In the genomic region with DNA sequence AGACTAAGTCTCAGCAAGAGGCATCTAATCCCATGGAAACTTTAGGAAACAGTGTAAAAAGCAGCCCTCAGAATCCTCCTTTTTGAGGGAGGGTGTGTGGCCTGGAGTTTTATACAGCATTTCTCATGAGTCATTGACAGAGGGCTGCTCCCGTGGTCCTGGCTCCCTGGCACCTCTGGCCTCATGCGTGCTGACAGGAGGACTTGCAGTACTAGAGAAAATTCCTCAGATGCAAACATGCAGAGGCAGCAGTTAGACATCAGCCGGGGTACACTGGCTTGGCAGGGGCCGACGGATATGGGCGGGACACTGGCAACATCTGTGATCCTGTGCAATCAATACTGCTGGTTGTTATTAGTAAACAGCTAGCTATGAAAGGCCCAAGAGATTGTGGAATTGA, we compare ENCODE assay signal across 16 cellular contexts.
DNase-seq lines count a peak whose midpoint lies in the region; ATAC-seq and TF ChIP-seq lines count a peak whose summit lies in the region.
"Had no signal": no experiment of that assay in that cellular context is flagged by ENCODE, and none has a peak within 500 bp of the region (broad histone marks: within the 10 kb centered on the region; RNA-seq: fewer than 3 reads in every experiment).

No MANE protein-coding gene starts in this region.

- H3K36me3 ChIP-seq in heart left ventricle, result no peaks in the 10 kb centered on the region
- H3K36me3 ChIP-seq in osteoblast (ENCODE audit: insufficient read depth, low read length), result no peaks in the 10 kb centered on the region
- no peaks in the 10 kb centered on the region for H3K36me3 ChIP-seq in BE2C

- CTCF ChIA-PET in WTC11 (lab: Charles Lee), result no interaction called here

- peak; percentile 52 for ATAC-seq in WTC11
- peak; percentile 45 to 71 (median 60) for ATAC-seq in heart left ventricle
- ATAC-seq: naive thymus-derived CD8-positive, alpha-beta T cell had no signal

- no peaks in the 10 kb centered on the region for H3K27me3 Mint-ChIP-seq in WTC11 (ENCODE audit: low read depth)
- H3K27me3 Mint-ChIP-seq: activated CD4-positive, alpha-beta memory T cell treated with anti-CD3 and anti-CD28 coated beads, Interleukin-2, amount 10 ng/mL, durations not matched to agents 7 days and 5 days; CD4-positive, alpha-beta T cell had no signal

- no peak for TF ChIP-seq POLR2A in heart left ventricle (IDR thresholded peaks at IDR 0.05)

- H3K36me3 Mint-ChIP-seq in WTC11, result no peaks in the 10 kb centered on the region
- H3K36me3 Mint-ChIP-seq: naive thymus-derived CD8-positive, alpha-beta T cell had no signal

- 0 out of 2 replicates have a peak, but pooled peaks cover 7% of the 10 kb centered on the region for H3K4me1 Mint-ChIP-seq in WTC11
- H3K4me1 Mint-ChIP-seq: activated CD4-positive, alpha-beta memory T cell treated with anti-CD3 and anti-CD28 coated beads, Interleukin-2, amount 10 ng/mL, durations not matched to agents 7 days and 5 days; naive thymus-derived CD8-positive, alpha-beta T cell had no signal

- no peak overlapping the region for H3K4me2 ChIP-seq in osteoblast (ENCODE audit: insufficient read depth, low read length)

- intact Hi-C loops in heart left ventricle (cut with DNase I), result no loop called here

- H3K27ac ChIP-seq in heart left ventricle (no peak overlapping the region), osteoblast (ENCODE audit: low read depth, low read length) (no peak overlapping the region)

- no peak overlapping the region for H3K4me3 ChIP-seq in heart left ventricle
- no peak overlapping the region for H3K4me3 ChIP-seq in osteoblast (ENCODE audit: insufficient read depth, low read length)
- no peak overlapping the region for H3K4me3 ChIP-seq in BE2C (ENCODE audit: low read depth, low read length)

- peaks cover 0 to 7% (median 0%) of the 10 kb centered on the region in 12 donors for H3K4me1 ChIP-seq in heart left ventricle
- H3K4me1 ChIP-seq in osteoblast (ENCODE audit: insufficient read depth, low read length), result no peaks in the 10 kb centered on the region
- no peaks in the 10 kb centered on the region for H3K4me1 ChIP-seq in BE2C

- H3K27me3 ChIP-seq in heart left ventricle (no peaks in the 10 kb centered on the region), osteoblast (ENCODE audit: insufficient read depth, low read length) (no peaks in the 10 kb centered on the region), BE2C (no peaks in the 10 kb centered on the region)

- H3K4me3 Mint-ChIP-seq in WTC11, result no peak overlapping the region
- H3K4me3 Mint-ChIP-seq: activated CD4-positive, alpha-beta memory T cell treated with anti-CD3 and anti-CD28 coated beads, Interleukin-2, amount 10 ng/mL, durations not matched to agents 7 days and 5 days; activated naive CD4-positive, alpha-beta T cell treated with anti-CD3 and anti-CD28 coated beads for 36 hours; CD4-positive, alpha-beta T cell; naive thymus-derived CD8-positive, alpha-beta T cell; T-helper 2 cell treated with Interferon-gamma antibody and Interleukin-4, amounts not matched to agents 5 μg/mL and 100 μg/mL, for 36 hours had no signal

- H3K9me3 ChIP-seq in heart left ventricle (no peaks in the 10 kb centered on the region), osteoblast (ENCODE audit: low read depth, low read length) (no peaks in the 10 kb centered on the region), BE2C (no peaks in the 10 kb centered on the region)

- 26 to 31% (median 28%) methylated on average over 6 of the region's 6 CpGs for WGBS in heart left ventricle, 4 donors

- no peak overlapping the region for H2AFZ ChIP-seq in osteoblast (ENCODE audit: low read length)

- TF ChIP-seq CTCF in WTC11 (IDR thresholded peaks at IDR 0.05), result no peak
- no peak for TF ChIP-seq CTCF in heart left ventricle (IDR thresholded peaks at IDR 0.05)
- TF ChIP-seq CTCF in osteoblast (IDR thresholded peaks at IDR 0.05; ENCODE audit: extremely low read depth, low read depth, low read length), result no peak
- TF ChIP-seq CTCF in BE2C (IDR thresholded peaks at IDR 0.05; ENCODE audit: low read depth, low read length), result no peak

- DNase-seq in GM03348 (ENCODE audit: low spot score) (peak; percentile 6), WTC11 (ENCODE audit: low spot score) (peak; percentile 11), heart left ventricle (peak in 3 of 5 donors; percentile 30 to 66 (median 51)), osteoblast (ENCODE audit: insufficient read length, low spot score, missing footprints) (peak; percentile 32), DMS 273 treated with DMSO at 0.1 percent for 48 hours (lab: John Stamatoyannopoulos, UW) (no peak), BE2C (no peak), NCI-H1092 treated with DMSO at 0.1 percent for 48 hours (lab: John Stamatoyannopoulos, UW) (no peak), amniotic stem cell (lab: John Stamatoyannopoulos, UW) (no peak)
- DNase-seq: activated CD4-positive, alpha-beta memory T cell treated with anti-CD3 and anti-CD28 coated beads, Interleukin-2, amount 10 ng/mL, durations not matched to agents 7 days and 5 days; activated naive CD4-positive, alpha-beta T cell treated with anti-CD3 and anti-CD28 coated beads for 36 hours; CD4-positive, alpha-beta T cell; effector CD8-positive, alpha-beta T cell; hypothalamus; naive thymus-derived CD8-positive, alpha-beta T cell; NCI-H187 had no signal

- H3K9me3 Mint-ChIP-seq in WTC11, result no peaks in the 10 kb centered on the region
- H3K9me3 Mint-ChIP-seq: activated CD4-positive, alpha-beta memory T cell treated with anti-CD3 and anti-CD28 coated beads, Interleukin-2, amount 10 ng/mL, durations not matched to agents 7 days and 5 days; activated naive CD4-positive, alpha-beta T cell treated with anti-CD3 and anti-CD28 coated beads for 36 hours; CD4-positive, alpha-beta T cell; naive thymus-derived CD8-positive, alpha-beta T cell; T-helper 2 cell treated with Interferon-gamma antibody and Interleukin-4, amounts not matched to agents 5 μg/mL and 100 μg/mL, for 36 hours had no signal

- POLR2A ChIA-PET in WTC11 (lab: Charles Lee), result no interaction called here

- no peak overlapping the region for H3K27ac Mint-ChIP-seq in WTC11
- H3K27ac Mint-ChIP-seq: activated CD4-positive, alpha-beta memory T cell treated with anti-CD3 and anti-CD28 coated beads, Interleukin-2, amount 10 ng/mL, durations not matched to agents 7 days and 5 days; activated naive CD4-positive, alpha-beta T cell treated with anti-CD3 and anti-CD28 coated beads for 36 hours; CD4-positive, alpha-beta T cell; naive thymus-derived CD8-positive, alpha-beta T cell; T-helper 2 cell treated with Interferon-gamma antibody and Interleukin-4, amounts not matched to agents 5 μg/mL and 100 μg/mL, for 36 hours had no signal

- no peaks in the 10 kb centered on the region for H3K79me2 ChIP-seq in osteoblast (ENCODE audit: insufficient read depth, low read length)

- no peaks in the 10 kb centered on the region for H4K20me1 ChIP-seq in osteoblast (ENCODE audit: insufficient read depth, low read length)

TF ChIP-seq in WTC11, 78 proteins besides CTCF, POLR2A, EP300 and RAD21:
- no peak for TF ChIP-seq HMGA2 (CRISPR knock-in tag; IDR thresholded peaks at IDR 0.05)
- TF ChIP-seq SP1 (CRISPR knock-in tag; conservative IDR thresholded peaks at IDR 0.05), result no peak
- no peak for TF ChIP-seq ESRRA (CRISPR knock-in tag; IDR thresholded peaks at IDR 0.05; ENCODE audit: borderline replicate concordance)
- TF ChIP-seq GRHL2 (CRISPR knock-in tag; IDR thresholded peaks at IDR 0.05; ENCODE audit: insufficient replicate concordance, severe bottlenecking), result no peak
- TF ChIP-seq NR1H2 (CRISPR knock-in tag; IDR thresholded peaks at IDR 0.05), result no peak
- TF ChIP-seq MXD4 (CRISPR knock-in tag; IDR thresholded peaks at IDR 0.05; ENCODE audit: borderline replicate concordance), result no peak
- no peak for TF ChIP-seq JUN (CRISPR knock-in tag; IDR thresholded peaks at IDR 0.05)
- TF ChIP-seq FOXJ3 (CRISPR knock-in tag; IDR thresholded peaks at IDR 0.05; ENCODE audit: borderline replicate concordance), result no peak
- no peak for TF ChIP-seq NFE2L1 (CRISPR knock-in tag; IDR thresholded peaks at IDR 0.05)
- no peak for TF ChIP-seq FOXP1 (CRISPR knock-in tag; IDR thresholded peaks at IDR 0.05; ENCODE audit: borderline replicate concordance)
- no peak for TF ChIP-seq USF2 (CRISPR knock-in tag; IDR thresholded peaks at IDR 0.05)
- TF ChIP-seq MAX (CRISPR knock-in tag; IDR thresholded peaks at IDR 0.05), result no peak
- TF ChIP-seq IRF1 (CRISPR knock-in tag; IDR thresholded peaks at IDR 0.05), result no peak

Comparison
In these comparisons a context has a peak if more than half of its experiments do, and no peak if none do; other contexts are left out.
1. DNase-seq: peak in GM03348 (single experiment), WTC11 (single experiment), heart left ventricle (3 of 5) and osteoblast (single experiment); none in DMS 273 treated with DMSO at 0.1 percent for 48 hours (single experiment), BE2C (single experiment), NCI-H1092 treated with DMSO at 0.1 percent for 48 hours (single experiment) and amniotic stem cell (single experiment).